In genomic region chr22:37400719-37401118, GRCh38 we compare ENCODE assay signal across 14 cellular contexts. TPM values are rescaled to one million over a fixed set of nuclear protein-coding genes. Genes with fewer than 3 reads are reported as not detected.
"Had no signal": no experiment of that assay in that cellular context is flagged by ENCODE, and none has a peak within 500 bp of the region (broad histone marks: within the 10 kb centered on the region; RNA-seq: fewer than 3 reads in every experiment).

No MANE protein-coding gene starts in this region.

- H3K27ac ChIP-seq: gastroesophageal sphincter, suprapubic skin had no signal

- H3K4me3 Mint-ChIP-seq: central memory CD8-positive, alpha-beta T cell; naive thymus-derived CD8-positive, alpha-beta T cell; T-helper 17 cell had no signal

- ATAC-seq: gastroesophageal sphincter; mucosa of descending colon; naive thymus-derived CD8-positive, alpha-beta T cell; stimulated activated naive CD8-positive, alpha-beta T cell treated with anti-CD3 and anti-CD28 coated beads, Interleukin-15, Interleukin-2, amounts not matched to agents 100 U/mL and 50 U/mL, for 24 hours; T-helper 17 cell had no signal

- H3K27ac Mint-ChIP-seq: T-helper 17 cell had no signal

- H3K4me1 ChIP-seq: suprapubic skin had no signal

- H3K9me3 ChIP-seq: gastroesophageal sphincter, mucosa of descending colon, suprapubic skin had no signal

- H3K36me3 ChIP-seq: gastroesophageal sphincter, suprapubic skin had no signal

- H3K4me3 ChIP-seq: gastroesophageal sphincter, mucosa of descending colon, suprapubic skin had no signal

- H3K36me3 Mint-ChIP-seq: naive thymus-derived CD8-positive, alpha-beta T cell had no signal

- H3K9me3 Mint-ChIP-seq: central memory CD8-positive, alpha-beta T cell; naive thymus-derived CD8-positive, alpha-beta T cell had no signal

- DNase-seq: activated naive CD4-positive, alpha-beta T cell treated with anti-CD3 and anti-CD28 coated beads, Interleukin-2, amount 50 U/mL, for 16 hours; activated T-cell treated with anti-CD3 and anti-CD28 coated beads, Interleukin-2, amount 50 U/mL, for 1 hour; effector memory CD4-positive, alpha-beta T cell; kidney glomerular epithelial cell; naive thymus-derived CD8-positive, alpha-beta T cell; stimulated activated CD4-positive, alpha-beta T cell treated with anti-CD3 and anti-CD28 coated beads, Interleukin-4, amount 100 ng/mL, for 1 hour; stimulated activated CD8-positive, alpha-beta memory T cell treated with anti-CD3 and anti-CD28 coated beads, Interleukin-4, amount 100 ng/mL, for 48 hours; stimulated activated naive CD8-positive, alpha-beta T cell treated with anti-CD3 and anti-CD28 coated beads, Interleukin-15, Interleukin-2, amounts not matched to agents 100 U/mL and 50 U/mL, for 24 hours; T-helper 17 cell had no signal

RNA-seq across cellular contexts. Expression of gene ELFN2, which starts 26.6 kb away (rescaled TPM):
- total RNA-seq: lung microvascular endothelial cell had no signal
- polyA plus RNA-seq: naive thymus-derived CD8-positive, alpha-beta T cell had no signal
